In genomic region chr16:89949756-89950155, GRCh38 we compare ENCODE assay signal across 8 cellular contexts. TPM values are rescaled to one million over a fixed set of nuclear protein-coding genes. Genes with fewer than 3 reads are reported as not detected.
DNase-seq lines count a peak whose midpoint lies in the region; ATAC-seq and TF ChIP-seq lines count a peak whose summit lies in the region.

No MANE protein-coding gene starts in this region.

- H3K27ac Mint-ChIP-seq in naive thymus-derived CD8-positive, alpha-beta T cell = peak overlapping the region in 4 of 10 donors; percentile 11 to 85 (median 30)

- H3K4me3 ChIP-seq in AG10803 (ENCODE audit: low read length) (peak overlapping the region; percentile 66), HUES48 (ENCODE audit: low read depth, low read length) (peak overlapping the region; percentile 60; the same call in 1 of the 2 replicates), cardiac fibroblast (replicated peaks in 1 of 2; ENCODE audit: low read depth in 2 of 2, low read length in 2 of 2) (peak overlapping the region; percentile 67)

- POLR2A ChIA-PET in naive thymus-derived CD8-positive, alpha-beta T cell (lab: Charles Lee) = interaction anchor here (0.5 to 1.0 kb wide), 3 partner anchors 20 to 251 kb away, joined by 3 read pairs; no protein-coding TSS in a partner anchor

- TF ChIP-seq CTCF in AG10803 (conservative IDR thresholded peaks at IDR 0.05; ENCODE audit: low read length) = no peak
- no peak for TF ChIP-seq CTCF in cardiac fibroblast (IDR thresholded peaks at IDR 0.05; ENCODE audit: low read depth, low read length)

- H3K36me3 Mint-ChIP-seq in naive thymus-derived CD8-positive, alpha-beta T cell = no peaks in the 10 kb centered on the region

- 0 out of 2 replicates have a peak, but pooled peaks cover 1% of the 10 kb centered on the region for H3K36me3 ChIP-seq in HUES48 (ENCODE audit: control insufficient read depth, insufficient read depth, low read length)

- DNase-seq in AG10803 (ENCODE audit: low read depth) = no peak
- no peak for DNase-seq in cardiac fibroblast (ENCODE audit: low read depth in 2 of 2)
- no peak for DNase-seq in naive thymus-derived CD8-positive, alpha-beta T cell
- no peak for DNase-seq in COLO829 (ENCODE audit: low spot score)
- no peak for DNase-seq in H4 (ENCODE audit: low spot score)

- H3K27me3 ChIP-seq in HUES48 (ENCODE audit: control insufficient read depth, insufficient read depth, low read length) = peaks cover 32% of the 10 kb centered on the region

- H3K27ac ChIP-seq in HUES48 (ENCODE audit: low read depth, low read length) = no peak overlapping the region

- H3K4me1 Mint-ChIP-seq in naive thymus-derived CD8-positive, alpha-beta T cell = peaks cover 3 to 48% (median 18%) of the 10 kb centered on the region in 4 donors

- no peaks in the 10 kb centered on the region for H3K9me3 Mint-ChIP-seq in naive thymus-derived CD8-positive, alpha-beta T cell

- H3K4me1 ChIP-seq in HUES48 (ENCODE audit: control insufficient read depth, insufficient read depth, low read length) = peaks cover 7% of the 10 kb centered on the region

- no peak overlapping the region for H3K9ac ChIP-seq in HUES48 (ENCODE audit: low read depth, low read length)

- no peak for ATAC-seq in naive thymus-derived CD8-positive, alpha-beta T cell
- ATAC-seq in GM21515 (IDR thresholded peaks at IDR 0.05; ENCODE audit: unreplicated experiment) (no peak), GM18502 (IDR thresholded peaks at IDR 0.05; ENCODE audit: poor library complexity, unreplicated experiment) (no peak)

- peak overlapping the region; percentile 66 to 89 (median 80) for H3K4me3 Mint-ChIP-seq in naive thymus-derived CD8-positive, alpha-beta T cell

- no peaks in the 10 kb centered on the region for H3K9me3 ChIP-seq in HUES48 (ENCODE audit: control insufficient read depth, insufficient read depth, low read length)

- peaks cover under 1 to 16% (median 9%) of the 10 kb centered on the region in 5 donors for H3K27me3 Mint-ChIP-seq in naive thymus-derived CD8-positive, alpha-beta T cell

RNA-seq across cellular contexts. Expression of gene DEF8, which starts 1.2 kb away (rescaled TPM):
- 10 to 100 TPM; 44.3 to 48.1 TPM for total RNA-seq in naive thymus-derived CD8-positive, alpha-beta T cell
- polyA plus RNA-seq in naive thymus-derived CD8-positive, alpha-beta T cell = 10 to 100 TPM; 21.5 to 26.3 (median 25.8) TPM
- total RNA-seq in H4 (2014; rRNA removed; shearing (Covaris generic)) = 53.9 and 68.6 TPM in 2 replicates

RNA-seq across cellular contexts. Expression of gene TUBB3, which starts 26.6 kb away (rescaled TPM):
- under 1 TPM in 1 of 2 experiments, not detected in 1; 0.31 TPM for total RNA-seq in naive thymus-derived CD8-positive, alpha-beta T cell
- polyA plus RNA-seq in naive thymus-derived CD8-positive, alpha-beta T cell = not detected
- 217 and 304 TPM in 2 replicates for total RNA-seq in H4 (2014; rRNA removed; shearing (Covaris generic))

RNA-seq across cellular contexts. Expression of gene MC1R, which starts 31.1 kb away (rescaled TPM):
- 10 to 100 TPM; 10.2 to 10.3 TPM for total RNA-seq in naive thymus-derived CD8-positive, alpha-beta T cell
- under 1 TPM in 1 of 3 donors, not detected in 2; 0.63 TPM for polyA plus RNA-seq in naive thymus-derived CD8-positive, alpha-beta T cell
- 1.1 and 1.8 TPM in 2 replicates for total RNA-seq in H4 (2014; rRNA removed; shearing (Covaris generic))

Comparison
In these comparisons a context has a peak if more than half of its experiments do, and no peak if none do; other contexts are left out.
1. RNA of gene TUBB3, which starts 26.6 kb away (total RNA-seq): 217 to 304 TPM in H4; 0.31 TPM in naive thymus-derived CD8-positive, alpha-beta T cell; every median in the first group is over 100 times any median in the second.
2. Peak in every context shown above with its lines, with median percentiles within 50 percentile points of each other: H3K4me3 ChIP-seq.